Comparison of ENCODE assay signal across 25 cellular contexts in the genomic region with DNA sequence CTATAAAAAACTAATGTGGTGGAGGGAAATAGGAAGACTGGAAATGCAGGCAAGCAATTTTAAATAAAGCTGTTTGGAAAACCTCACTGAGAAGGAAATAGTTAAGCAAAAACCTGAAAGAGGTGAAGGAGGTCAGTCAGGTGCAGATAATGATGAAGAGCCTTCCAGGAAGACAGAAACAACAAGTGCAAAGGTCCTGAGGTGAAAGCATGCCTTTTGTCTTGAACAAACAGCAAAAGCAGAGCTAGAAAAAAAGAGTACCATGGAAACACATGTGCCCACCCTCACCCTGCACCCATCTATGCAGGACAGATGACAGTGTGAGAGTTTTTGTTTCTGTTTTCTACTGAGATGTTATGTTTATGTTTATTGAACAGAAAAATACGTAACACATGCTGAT. TPM values are rescaled to one million over a fixed set of nuclear protein-coding genes. Genes with fewer than 3 reads are reported as not detected.
A peak's percentile ranks its signal among the peaks of the same experiment; 100 is the strongest.
DNase-seq lines count a peak whose midpoint lies in the region; ATAC-seq, FAIRE-seq and TF ChIP-seq lines count a peak whose summit lies in the region.
"Had no signal": no experiment of that assay in that cellular context is flagged by ENCODE, and none has a peak within 500 bp of the region (broad histone marks: within the 10 kb centered on the region; RNA-seq: fewer than 3 reads in every experiment).

No MANE protein-coding gene starts in this region.

- BruUV-seq in HepG2 (replicated peaks; lab: Mats Ljungman, UMichigan), result no TSS peak

- peaks cover 54% of the 10 kb centered on the region for H3K4me1 ChIP-seq in HepG2 (ENCODE audit: insufficient read depth, low read length)
- H3K4me1 ChIP-seq in right lobe of liver, result no peaks in the 10 kb centered on the region
- H3K4me1 ChIP-seq: BE2C, BLaER1 had no signal

- H3K27ac ChIP-seq in HepG2 (ENCODE audit: extremely low read length, insufficient read depth, low read length) (peak overlapping the region; percentile 62), right lobe of liver (no peak overlapping the region)
- H3K27ac ChIP-seq: BLaER1 had no signal

- peak overlapping the region; percentile 38; the same call in 1 of the 2 replicates for H3K9ac ChIP-seq in HepG2 (ENCODE audit: insufficient read depth, low read depth, low read length)
- H3K9ac ChIP-seq: BLaER1 had no signal

- H3K27me3 ChIP-seq in HepG2 (ENCODE audit: control insufficient read depth in 1 of 2, insufficient read depth in 2 of 2, low read length in 2 of 2) (no peaks in the 10 kb centered on the region), right lobe of liver (no peaks in the 10 kb centered on the region)
- H3K27me3 ChIP-seq: BE2C, BLaER1 had no signal

- H3K4me3 ChIP-seq in HepG2 (replicated peaks in 1 of 3; ENCODE audit: insufficient read depth in 1 of 3, low read depth in 2 of 3, low read length in 3 of 3) (no peak overlapping the region; a peak in 1 of 6 replicates), right lobe of liver (no peak overlapping the region)
- H3K4me3 ChIP-seq: BLaER1, GM12878 had no signal

- no peak overlapping the region for H2AFZ ChIP-seq in HepG2 (ENCODE audit: low read length)

- H3K79me2 ChIP-seq in HepG2 (ENCODE audit: insufficient read depth, low read length), result no peaks in the 10 kb centered on the region

- intact Hi-C loops in HepG2 (cut with micrococcal nuclease; ENCODE audit: unreplicated experiment) (no loop called here), right lobe of liver (cut with DNase I) (no loop called here)

- TF ChIP-seq RAD21 in HepG2 (CRISPR knock-in tag; IDR thresholded peaks at IDR 0.05), result no peak

- 60% methylated on average over 1 of the region's 1 CpG for WGBS in HepG2 (ENCODE audit: low lambda C conversion rate)
- WGBS in right lobe of liver (ENCODE audit: insufficient coverage, low coverage, low lambda C conversion rate, missing lambda C conversion rate), result 37% methylated on average over 1 of the region's 1 CpG

- DNase-seq in HepG2 (ENCODE audit: low spot score) (peak; percentile 83), right lobe of liver (no peak), NCI-H69 (lab: John Stamatoyannopoulos, UW) (peak; percentile 20), hippocampal formation (lab: John Stamatoyannopoulos, UW) (no peak), NCI-H2107 treated with DMSO at 0.1 percent for 48 hours (lab: John Stamatoyannopoulos, UW; ENCODE audit: unreplicated experiment) (no peak)
- DNase-seq: 8988T; ACHN; BE2C; C1 segment of cervical spinal cord; CD4-positive, alpha-beta memory T cell; CD4-positive, CD25-positive, alpha-beta regulatory T cell; CD8-positive, alpha-beta memory T cell; COR-L47; DMS 273 treated with DMSO at 0.1 percent for 48 hours; DMS153; DMS53; DMS79; DND-41; EL; GDM1 had no signal

- H3K4me2 ChIP-seq in HepG2 (ENCODE audit: low read depth, low read length), result peak overlapping the region; percentile 59
- H3K4me2 ChIP-seq: BLaER1 had no signal

- TF ChIP-seq EP300 in HepG2 (IDR thresholded peaks at IDR 0.05; ENCODE audit: low read depth in 2 of 2, low read length in 2 of 2) (peak; percentile 35 to 88; a peak in 2 of 4 replicates), HepG2 (CRISPR knock-in tag; IDR thresholded peaks at IDR 0.05; ENCODE audit: borderline replicate concordance) (peak; percentile 93)

- H3K9me3 ChIP-seq in HepG2 (ENCODE audit: low read length) (no peaks in the 10 kb centered on the region), right lobe of liver (no peaks in the 10 kb centered on the region)
- H3K9me3 ChIP-seq: BE2C, BLaER1 had no signal

- in situ Hi-C loops in HepG2 (cut with HindIII; ENCODE audit: extremely low pct_ligation_motif_present, low pct_unique_long_range_greater_than_20kb), result no loop called here

- FAIRE-seq in HepG2 (lab: Jason Lieb, UNC), result peak; percentile 72
- FAIRE-seq: A204.1, GM12878, GM12892, GM18507 had no signal

- CTCF ChIA-PET in HepG2 (lab: Yijun Ruan, JAX; ENCODE audit: low intra/inter-chr PET ratio, low total read pairs), result no interaction called here

- POLR2A ChIA-PET in HepG2 (lab: Yijun Ruan, JAX), result interaction anchor here (2.0 to 2.4 kb wide), 3 partner anchors 9 to 66 kb away, joined by 8 to 21 read pairs (median 14); partner anchors contain the start of gene ZBTB14

- H4K20me1 ChIP-seq in HepG2 (ENCODE audit: insufficient read depth, low read length), result no peaks in the 10 kb centered on the region
- H4K20me1 ChIP-seq: BLaER1 had no signal

- peak; percentile 86 for ATAC-seq in HepG2
- ATAC-seq in right lobe of liver, result no peak
- ATAC-seq: GM12878 had no signal

- TF ChIP-seq POLR2A in HepG2 (IDR thresholded peaks at IDR 0.05; ENCODE audit: insufficient read depth in 1 of 2, low read depth in 2 of 2, low read length in 2 of 2), result no peak
- TF ChIP-seq POLR2A in right lobe of liver (IDR thresholded peaks at IDR 0.05), result no peak

- no peaks in the 10 kb centered on the region for H3K36me3 ChIP-seq in HepG2 (replicated peaks in 1 of 2; ENCODE audit: control insufficient read depth in 1 of 2, insufficient read depth in 2 of 2, low read length in 2 of 2)
- H3K36me3 ChIP-seq in right lobe of liver, result no peaks in the 10 kb centered on the region
- H3K36me3 ChIP-seq: BE2C, BLaER1 had no signal

- no peak for TF ChIP-seq CTCF in HepG2 (CRISPR knock-in tag; IDR thresholded peaks at IDR 0.05)
- TF ChIP-seq CTCF in right lobe of liver (IDR thresholded peaks at IDR 0.05), result no peak

TF ChIP-seq in HepG2, 621 proteins besides CTCF, POLR2A, EP300 and RAD21 (continues in another document):
- TF ChIP-seq CEBPG (CRISPR knock-in tag; IDR thresholded peaks at IDR 0.05) (peak; percentile 13; the same call in 1 of the 2 replicates), PATZ1 (CRISPR knock-in tag; IDR thresholded peaks at IDR 0.05) (no peak), TBX3 (IDR thresholded peaks at IDR 0.05; ENCODE audit: borderline replicate concordance) (no peak), ZNF652 (CRISPR knock-in tag; IDR thresholded peaks at IDR 0.05; ENCODE audit: borderline replicate concordance, low read depth) (peak; percentile 94), RCOR2 (CRISPR knock-in tag; IDR thresholded peaks at IDR 0.05) (peak; percentile 62; the same call in 1 of the 2 replicates), ZBTB37 (CRISPR knock-in tag; IDR thresholded peaks at IDR 0.05) (no peak), IKZF1 (IDR thresholded peaks at IDR 0.05) (no peak), STAG1 (CRISPR knock-in tag; IDR thresholded peaks at IDR 0.05) (peak; percentile 16; the same call in 1 of the 2 replicates), ZNF235 (CRISPR knock-in tag; IDR thresholded peaks at IDR 0.05; ENCODE audit: borderline replicate concordance) (no peak), TEAD3 (CRISPR knock-in tag; optimal IDR thresholded peaks at IDR 0.05; ENCODE audit: borderline replicate concordance) (peak; percentile 57), ZNF331 (CRISPR knock-in tag; IDR thresholded peaks at IDR 0.05) (peak; percentile 78)

RNA-seq across cellular contexts. Expression of gene ZBTB14, which starts 8.1 kb away (rescaled TPM):
- total RNA-seq in HepG2 (2016; rRNA removed; fragmentation: Illumina TruSeq; extraction: Trizol), result 14.4 and 15.9 TPM in 2 replicates
- total RNA-seq in HepG2 (2016; cell fraction: cytosol; rRNA removed; fragmentation: Illumina TruSeq; extraction: Trizol; ENCODE audit: low read depth), result 2.7 and 3.1 TPM in 2 replicates
- total RNA-seq in HepG2 (2016; cell fraction: insoluble cytoplasmic fraction; rRNA removed; fragmentation: Illumina TruSeq; extraction: Trizol), result 14.2 and 15.0 TPM in 2 replicates
- 10.5 and 11.1 TPM in 2 replicates for total RNA-seq in HepG2 (2016; cell fraction: membrane; rRNA removed; fragmentation: Illumina TruSeq; extraction: Trizol)
- 15.9 and 16.7 TPM in 2 replicates for total RNA-seq in HepG2 (2016; cell fraction: nucleus; rRNA removed; fragmentation: Illumina TruSeq; extraction: Trizol)
- 5.5 and 8.0 TPM in 2 replicates for polyA plus RNA-seq in HepG2 (2011; rRNA removed)
- polyA plus RNA-seq in HepG2 (2011; cell fraction: cytosol; rRNA removed), result 3.3 and 5.2 TPM in 2 replicates
- 5.2 and 7.5 TPM in 2 replicates for polyA plus RNA-seq in HepG2 (2011; cell fraction: nucleus; rRNA removed)
- polyA plus RNA-seq in HepG2 (2012), result 5.4 and 9.0 TPM in 2 replicates
- polyA plus RNA-seq in HepG2 (2016; cell fraction: cytosol; fragmentation: Illumina TruSeq; extraction: Trizol; ENCODE audit: low read depth), result 1.7 and 2.0 TPM in 2 replicates
- polyA plus RNA-seq in HepG2 (2016; cell fraction: insoluble cytoplasmic fraction; fragmentation: Illumina TruSeq; extraction: Trizol; ENCODE audit: low read depth), result 13.8 and 14.0 TPM in 2 replicates
- 4.6 and 6.3 TPM in 2 replicates for polyA plus RNA-seq in HepG2 (2016; cell fraction: membrane; fragmentation: Illumina TruSeq; extraction: Trizol; ENCODE audit: low read depth)
- polyA plus RNA-seq in HepG2 (2016; cell fraction: nucleus; fragmentation: Illumina TruSeq; extraction: Trizol; ENCODE audit: insufficient read depth, low read depth), result 16.1 and 16.5 TPM in 2 replicates
- 9.7 and 13.9 TPM in 2 replicates for polyA minus RNA-seq in HepG2 (2011; rRNA and poly(A)+ RNA removed; ENCODE audit: low replicate concordance)
- polyA minus RNA-seq in HepG2 (2011; cell fraction: cytosol; rRNA and poly(A)+ RNA removed), result 5.6 and 6.5 TPM in 2 replicates
- 21.5 and 26.5 TPM in 2 replicates for polyA minus RNA-seq in HepG2 (2011; cell fraction: nucleus; rRNA and poly(A)+ RNA removed)
- total RNA-seq in right lobe of liver, result 1 to 10 TPM; 4.3 to 7.2 (median 5.9) TPM

Comparison
In these comparisons a context has a peak if more than half of its experiments do, and no peak if none do; other contexts are left out.
1. DNase-seq: peak in HepG2 (single experiment) and NCI-H69 (single experiment); none in right lobe of liver (0 of 3), hippocampal formation (0 of 2) and NCI-H2107 treated with DMSO at 0.1 percent for 48 hours (single experiment).